ENCODE assay signal across 20 cellular contexts in the genomic region with DNA sequence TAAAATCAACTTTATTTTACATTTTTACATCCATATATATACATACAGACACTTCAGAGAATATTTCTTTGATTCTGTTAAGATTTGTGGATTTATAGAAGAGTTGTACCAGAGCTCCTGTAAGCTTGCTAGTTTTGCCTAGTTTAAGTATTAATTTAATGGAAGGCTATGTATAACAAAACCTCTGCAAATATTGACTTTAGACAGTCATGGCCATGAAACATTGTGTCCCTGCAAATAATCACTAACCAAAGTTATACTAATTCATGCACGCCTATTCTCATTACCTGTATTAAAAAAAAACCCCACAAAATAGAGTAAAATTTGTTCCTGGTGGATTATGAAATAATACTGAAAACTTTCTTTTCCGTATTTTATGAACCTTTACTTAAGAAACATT.
"Had no signal": no experiment of that assay in that cellular context is flagged by ENCODE, and none has a peak within 500 bp of the region (broad histone marks: within the 10 kb centered on the region; RNA-seq: fewer than 3 reads in every experiment).

No MANE protein-coding gene starts in this region.

- H3K4me3 ChIP-seq: MG63, SJCRH30 had no signal

- H3K9me3 ChIP-seq: MG63, SJCRH30 had no signal

- ATAC-seq: Panc1, PC-3, SK-N-SH treated with all-trans-retinoic acid at 6 μM for 48 hours had no signal

- H3K27me3 ChIP-seq: MG63 had no signal

- H3K36me3 ChIP-seq: MG63, SJCRH30 had no signal

- DNase-seq: KBM-7; MG63; NCI-H1092; NCI-H1105 treated with DMSO at 0.1 percent for 48 hours; NCI-H1417 treated with DMSO at 0.1 percent for 48 hours; NCI-H146; NCI-H1694 treated with DMSO at 0.1 percent for 48 hours; NCI-H1930; NCI-H2107; NCI-H2227 treated with DMSO at 0.1 percent for 48 hours; NCI-H524; NCI-H526 treated with DMSO at 0.1 percent for 48 hours; NK-92 treated with Interleukin-12 subunit alpha and Interleukin-12 subunit beta, amount 100 ng/mL, for 24 hours; PC-3; SHP77 treated with DMSO at 0.1 percent for 48 hours; SJCRH30; T-helper 1 cell had no signal

- H3K4me1 ChIP-seq: SJCRH30 had no signal

- H3K27ac ChIP-seq: RWPE1, SJCRH30 had no signal
